9 cellular contexts compared by ENCODE assay signal in genomic region chr22:50673231-50674126, GRCh38. TPM values are rescaled to one million over a fixed set of nuclear protein-coding genes. Genes with fewer than 3 reads are reported as not detected.
DNase-seq lines count a peak whose midpoint lies in the region; ATAC-seq, FAIRE-seq and TF ChIP-seq lines count a peak whose summit lies in the region.
"Had no signal": no experiment of that assay in that cellular context is flagged by ENCODE, and none has a peak within 500 bp of the region (broad histone marks: within the 10 kb centered on the region; RNA-seq: fewer than 3 reads in every experiment).

No MANE protein-coding gene starts in this region.

- peak overlapping the region; percentile 16 for H3K4me3 ChIP-seq in astrocyte of the cerebellum (ENCODE audit: low read depth, low read length)
- H3K4me3 ChIP-seq in HepG2 (replicated peaks in 1 of 3; ENCODE audit: insufficient read depth in 1 of 3, low read depth in 2 of 3, low read length in 3 of 3) = no peak overlapping the region; a peak in 1 of 6 replicates

- H3K4me1 Mint-ChIP-seq in activated CD4-positive, alpha-beta memory T cell treated with anti-CD3 and anti-CD28 coated beads for 36 hours (ENCODE audit: low read depth) = peaks cover 11% of the 10 kb centered on the region
- peaks cover 6% of the 10 kb centered on the region for H3K4me1 Mint-ChIP-seq in activated CD4-positive, alpha-beta memory T cell treated with anti-CD3 and anti-CD28 coated beads, Interleukin-2, amount 10 ng/mL, durations not matched to agents 7 days and 5 days

- POLR2A ChIA-PET in activated CD4-positive, alpha-beta memory T cell treated with anti-CD3 and anti-CD28 coated beads for 36 hours (lab: Charles Lee) = no interaction called here
- POLR2A ChIA-PET in activated CD4-positive, alpha-beta memory T cell treated with anti-CD3 and anti-CD28 coated beads, Interleukin-2, amount 10 ng/mL, durations not matched to agents 7 days and 5 days (lab: Charles Lee) = no interaction called here
- POLR2A ChIA-PET in HepG2 (lab: Yijun Ruan, JAX) = no interaction called here

- no peaks in the 10 kb centered on the region for H4K20me1 ChIP-seq in HepG2 (ENCODE audit: insufficient read depth, low read length)

- H3K79me2 ChIP-seq in HepG2 (ENCODE audit: insufficient read depth, low read length) = no peaks in the 10 kb centered on the region

- H3K27ac ChIP-seq in HepG2 (ENCODE audit: extremely low read length, insufficient read depth, low read length) = no peak overlapping the region
- H3K27ac ChIP-seq in temporal lobe (ENCODE audit: low read depth, low read length) = peak overlapping the region; percentile 45

- H3K4me2 ChIP-seq in HepG2 (ENCODE audit: low read depth, low read length) = peak overlapping the region; percentile 59

- H3K9me3 Mint-ChIP-seq in activated CD4-positive, alpha-beta memory T cell treated with anti-CD3 and anti-CD28 coated beads for 36 hours = no peaks in the 10 kb centered on the region
- peaks cover 2% of the 10 kb centered on the region for H3K9me3 Mint-ChIP-seq in activated CD4-positive, alpha-beta memory T cell treated with anti-CD3 and anti-CD28 coated beads, Interleukin-2, amount 10 ng/mL, durations not matched to agents 7 days and 5 days

- H3K27me3 ChIP-seq in HepG2 (ENCODE audit: control insufficient read depth in 1 of 2, insufficient read depth in 2 of 2, low read length in 2 of 2) = peaks cover 2 to 20% of the 10 kb centered on the region in 2 experiments; a peak in 3 of 5 replicates

- no peak overlapping the region for H3K9ac ChIP-seq in HepG2 (ENCODE audit: insufficient read depth, low read depth, low read length)

- intact Hi-C loops in activated CD4-positive, alpha-beta memory T cell treated with anti-CD3 and anti-CD28 coated beads for 36 hours (cut with micrococcal nuclease) = no loop called here
- intact Hi-C loops in HepG2 (cut with micrococcal nuclease; ENCODE audit: unreplicated experiment) = no loop called here

- FAIRE-seq in HepG2 (lab: Jason Lieb, UNC) = no peak

- TF ChIP-seq CTCF in astrocyte of the cerebellum (IDR thresholded peaks at IDR 0.05; ENCODE audit: low read depth, low read length, missing control alignments) (no peak), HepG2 (CRISPR knock-in tag; IDR thresholded peaks at IDR 0.05) (no peak)

- H3K9me3 ChIP-seq in HepG2 (ENCODE audit: low read length) = no peaks in the 10 kb centered on the region

- H3K27ac Mint-ChIP-seq in activated CD4-positive, alpha-beta memory T cell treated with anti-CD3 and anti-CD28 coated beads for 36 hours = no peak overlapping the region
- no peak overlapping the region for H3K27ac Mint-ChIP-seq in activated CD4-positive, alpha-beta memory T cell treated with anti-CD3 and anti-CD28 coated beads, Interleukin-2, amount 10 ng/mL, durations not matched to agents 7 days and 5 days

- H3K36me3 Mint-ChIP-seq in activated CD4-positive, alpha-beta memory T cell treated with anti-CD3 and anti-CD28 coated beads for 36 hours = no peaks in the 10 kb centered on the region
- H3K36me3 Mint-ChIP-seq in activated CD4-positive, alpha-beta memory T cell treated with anti-CD3 and anti-CD28 coated beads, Interleukin-2, amount 10 ng/mL, durations not matched to agents 7 days and 5 days (ENCODE audit: low read depth) = no peaks in the 10 kb centered on the region
- H3K36me3 Mint-ChIP-seq: CD4-positive, CD25-positive, alpha-beta regulatory T cell had no signal

- peak overlapping the region; percentile 18 for H3K4me3 Mint-ChIP-seq in activated CD4-positive, alpha-beta memory T cell treated with anti-CD3 and anti-CD28 coated beads for 36 hours
- no peak overlapping the region for H3K4me3 Mint-ChIP-seq in activated CD4-positive, alpha-beta memory T cell treated with anti-CD3 and anti-CD28 coated beads, Interleukin-2, amount 10 ng/mL, durations not matched to agents 7 days and 5 days

- in situ Hi-C loops in astrocyte of the cerebellum (cut with HindIII; ENCODE audit: low sequenced_read_pairs) = no loop called here
- in situ Hi-C loops in HepG2 (cut with HindIII; ENCODE audit: extremely low pct_ligation_motif_present, low pct_unique_long_range_greater_than_20kb) = no loop called here

- H3K4me1 ChIP-seq in HepG2 (ENCODE audit: insufficient read depth, low read length) = peaks cover 47% of the 10 kb centered on the region

- 0 out of 5 replicates have a peak, but pooled peaks cover 0 to 1% of the 10 kb centered on the region in 2 experiments for H3K36me3 ChIP-seq in HepG2 (replicated peaks in 1 of 2; ENCODE audit: control insufficient read depth in 1 of 2, insufficient read depth in 2 of 2, low read length in 2 of 2)

- WGBS in HepG2 (ENCODE audit: low lambda C conversion rate) = 74% methylated on average over 51 of the region's 68 CpGs

- TF ChIP-seq POLR2A in HepG2 (IDR thresholded peaks at IDR 0.05; ENCODE audit: insufficient read depth in 1 of 2, low read depth in 2 of 2, low read length in 2 of 2) = no peak

- H2AFZ ChIP-seq in HepG2 (ENCODE audit: low read length) = no peak overlapping the region

- ATAC-seq in HepG2 = no peak
- no peak for ATAC-seq in HG02970 (IDR thresholded peaks at IDR 0.05; ENCODE audit: low FRiP score, unreplicated experiment)

- no peak for TF ChIP-seq RAD21 in HepG2 (CRISPR knock-in tag; IDR thresholded peaks at IDR 0.05)

- DNase-seq in activated CD4-positive, alpha-beta memory T cell treated with anti-CD3 and anti-CD28 coated beads for 36 hours = peak; percentile 23
- DNase-seq in activated CD4-positive, alpha-beta memory T cell treated with anti-CD3 and anti-CD28 coated beads, Interleukin-2, amount 10 ng/mL, durations not matched to agents 7 days and 5 days = no peak
- DNase-seq in astrocyte of the cerebellum (ENCODE audit: low read depth) = no peak
- DNase-seq in HepG2 (ENCODE audit: low spot score) = no peak
- no peak for DNase-seq in SW480 (ENCODE audit: low spot score)
- no peak for DNase-seq in midbrain (lab: John Stamatoyannopoulos, UW)
- DNase-seq: CD4-positive, CD25-positive, alpha-beta regulatory T cell had no signal

- H3K27me3 Mint-ChIP-seq in activated CD4-positive, alpha-beta memory T cell treated with anti-CD3 and anti-CD28 coated beads for 36 hours = peaks cover 39% of the 10 kb centered on the region
- peaks cover 51% of the 10 kb centered on the region for H3K27me3 Mint-ChIP-seq in activated CD4-positive, alpha-beta memory T cell treated with anti-CD3 and anti-CD28 coated beads, Interleukin-2, amount 10 ng/mL, durations not matched to agents 7 days and 5 days

- TF ChIP-seq EP300 in HepG2 (IDR thresholded peaks at IDR 0.05; ENCODE audit: low read depth in 2 of 2, low read length in 2 of 2) (no peak), HepG2 (CRISPR knock-in tag; IDR thresholded peaks at IDR 0.05; ENCODE audit: borderline replicate concordance) (no peak)

- no TSS peak for BruUV-seq in HepG2 (replicated peaks; lab: Mats Ljungman, UMichigan)

- CTCF ChIA-PET in activated CD4-positive, alpha-beta memory T cell treated with anti-CD3 and anti-CD28 coated beads for 36 hours (lab: Charles Lee) = interaction anchor here (0.6 kb wide), 1 partner anchor 176 kb away, joined by 3 read pairs; no protein-coding TSS in a partner anchor
- CTCF ChIA-PET in activated CD4-positive, alpha-beta memory T cell treated with anti-CD3 and anti-CD28 coated beads, Interleukin-2, amount 10 ng/mL, durations not matched to agents 7 days and 5 days (lab: Charles Lee) = no interaction called here
- CTCF ChIA-PET in HepG2 (lab: Yijun Ruan, JAX; ENCODE audit: low intra/inter-chr PET ratio, low total read pairs) = no interaction called here

RNA-seq across cellular contexts. Expression of gene SHANK3, which starts 0.9 kb away (rescaled TPM):
- total RNA-seq in activated CD4-positive, alpha-beta memory T cell treated with anti-CD3 and anti-CD28 coated beads for 36 hours = under 1 TPM; 0.05 to 0.07 TPM
- under 1 TPM in 1 of 2 experiments, not detected in 1; 0.08 TPM for total RNA-seq in activated CD4-positive, alpha-beta memory T cell treated with anti-CD3 and anti-CD28 coated beads, Interleukin-2, amount 10 ng/mL, durations not matched to agents 7 days and 5 days
- total RNA-seq in HepG2 (2016; rRNA removed; fragmentation: Illumina TruSeq; extraction: Trizol) (1.9 and 2.9 TPM in 2 replicates), temporal lobe (5.9 TPM)
- total RNA-seq in HepG2 (2016; cell fraction: cytosol; rRNA removed; fragmentation: Illumina TruSeq; extraction: Trizol; ENCODE audit: low read depth) = 0.79 and 1.0 TPM in 2 replicates
- total RNA-seq in HepG2 (2016; cell fraction: insoluble cytoplasmic fraction; rRNA removed; fragmentation: Illumina TruSeq; extraction: Trizol) = 1.7 and 2.9 TPM in 2 replicates
- total RNA-seq in HepG2 (2016; cell fraction: membrane; rRNA removed; fragmentation: Illumina TruSeq; extraction: Trizol) = 2.3 TPM in 2 replicates
- 2.9 and 3.7 TPM in 2 replicates for total RNA-seq in HepG2 (2016; cell fraction: nucleus; rRNA removed; fragmentation: Illumina TruSeq; extraction: Trizol)
- 4.6 and 6.5 TPM in 2 replicates for polyA plus RNA-seq in HepG2 (2011; rRNA removed)
- polyA plus RNA-seq in HepG2 (2011; cell fraction: cytosol; rRNA removed) = 3.0 and 3.9 TPM in 2 replicates
- polyA plus RNA-seq in HepG2 (2011; cell fraction: nucleus; rRNA removed) = 25.0 and 33.1 TPM in 2 replicates
- polyA plus RNA-seq in HepG2 (2012) = 7.9 and 8.7 TPM in 2 replicates
- 0.66 and 0.71 TPM in 2 replicates for polyA plus RNA-seq in HepG2 (2016; cell fraction: cytosol; fragmentation: Illumina TruSeq; extraction: Trizol; ENCODE audit: low read depth)
- 3.0 and 4.2 TPM in 2 replicates for polyA plus RNA-seq in HepG2 (2016; cell fraction: insoluble cytoplasmic fraction; fragmentation: Illumina TruSeq; extraction: Trizol; ENCODE audit: low read depth)
- 1.6 and 1.9 TPM in 2 replicates for polyA plus RNA-seq in HepG2 (2016; cell fraction: membrane; fragmentation: Illumina TruSeq; extraction: Trizol; ENCODE audit: low read depth)
- polyA plus RNA-seq in HepG2 (2016; cell fraction: nucleus; fragmentation: Illumina TruSeq; extraction: Trizol; ENCODE audit: insufficient read depth, low read depth) = 14.0 and 17.0 TPM in 2 replicates
- 0.07 and 4.8 TPM in 2 replicates for polyA minus RNA-seq in HepG2 (2011; rRNA and poly(A)+ RNA removed; ENCODE audit: low replicate concordance)
- polyA minus RNA-seq in HepG2 (2011; cell fraction: cytosol; rRNA and poly(A)+ RNA removed) = 5.2 and 5.4 TPM in 2 replicates
- 5.8 and 5.9 TPM in 2 replicates for polyA minus RNA-seq in HepG2 (2011; cell fraction: nucleus; rRNA and poly(A)+ RNA removed)
- polyA plus RNA-seq: CD4-positive, CD25-positive, alpha-beta regulatory T cell had no signal

RNA-seq across cellular contexts. Expression of gene ARSA, which starts 45.5 kb away (rescaled TPM):
- 10 to 100 TPM; 23.9 to 25.8 TPM for total RNA-seq in activated CD4-positive, alpha-beta memory T cell treated with anti-CD3 and anti-CD28 coated beads for 36 hours
- 10 to 100 TPM; 63.1 to 65.0 TPM for total RNA-seq in activated CD4-positive, alpha-beta memory T cell treated with anti-CD3 and anti-CD28 coated beads, Interleukin-2, amount 10 ng/mL, durations not matched to agents 7 days and 5 days
- total RNA-seq in HepG2 (2016; rRNA removed; fragmentation: Illumina TruSeq; extraction: Trizol) = 3.8 and 9.0 TPM in 2 replicates
- 1.6 and 2.0 TPM in 2 replicates for total RNA-seq in HepG2 (2016; cell fraction: cytosol; rRNA removed; fragmentation: Illumina TruSeq; extraction: Trizol; ENCODE audit: low read depth)
- 3.7 and 9.9 TPM in 2 replicates for total RNA-seq in HepG2 (2016; cell fraction: insoluble cytoplasmic fraction; rRNA removed; fragmentation: Illumina TruSeq; extraction: Trizol)
- total RNA-seq in HepG2 (2016; cell fraction: membrane; rRNA removed; fragmentation: Illumina TruSeq; extraction: Trizol) = 2.6 and 3.5 TPM in 2 replicates
- 11.3 and 13.3 TPM in 2 replicates for total RNA-seq in HepG2 (2016; cell fraction: nucleus; rRNA removed; fragmentation: Illumina TruSeq; extraction: Trizol)
- 11.5 and 19.0 TPM in 2 replicates for polyA plus RNA-seq in HepG2 (2011; rRNA removed)
- polyA plus RNA-seq in HepG2 (2011; cell fraction: cytosol; rRNA removed) = 5.2 and 7.9 TPM in 2 replicates
- polyA plus RNA-seq in HepG2 (2011; cell fraction: nucleus; rRNA removed) = 58.3 and 62.0 TPM in 2 replicates
- 11.0 and 15.5 TPM in 2 replicates for polyA plus RNA-seq in HepG2 (2012)
- polyA plus RNA-seq in HepG2 (2016; cell fraction: cytosol; fragmentation: Illumina TruSeq; extraction: Trizol; ENCODE audit: low read depth) = 2.4 and 2.9 TPM in 2 replicates
- polyA plus RNA-seq in HepG2 (2016; cell fraction: insoluble cytoplasmic fraction; fragmentation: Illumina TruSeq; extraction: Trizol; ENCODE audit: low read depth) = 4.2 and 5.5 TPM in 2 replicates
- polyA plus RNA-seq in HepG2 (2016; cell fraction: membrane; fragmentation: Illumina TruSeq; extraction: Trizol; ENCODE audit: low read depth) = 3.1 and 3.4 TPM in 2 replicates
- 25.4 and 29.9 TPM in 2 replicates for polyA plus RNA-seq in HepG2 (2016; cell fraction: nucleus; fragmentation: Illumina TruSeq; extraction: Trizol; ENCODE audit: insufficient read depth, low read depth)
- 2.0 and 19.4 TPM in 2 replicates for polyA minus RNA-seq in HepG2 (2011; rRNA and poly(A)+ RNA removed; ENCODE audit: low replicate concordance)
- 6.5 and 8.6 TPM in 2 replicates for polyA minus RNA-seq in HepG2 (2011; cell fraction: cytosol; rRNA and poly(A)+ RNA removed)
- 7.1 and 7.6 TPM in 2 replicates for polyA minus RNA-seq in HepG2 (2011; cell fraction: nucleus; rRNA and poly(A)+ RNA removed)
- total RNA-seq in temporal lobe = 6.6 TPM
